In the genomic region with DNA sequence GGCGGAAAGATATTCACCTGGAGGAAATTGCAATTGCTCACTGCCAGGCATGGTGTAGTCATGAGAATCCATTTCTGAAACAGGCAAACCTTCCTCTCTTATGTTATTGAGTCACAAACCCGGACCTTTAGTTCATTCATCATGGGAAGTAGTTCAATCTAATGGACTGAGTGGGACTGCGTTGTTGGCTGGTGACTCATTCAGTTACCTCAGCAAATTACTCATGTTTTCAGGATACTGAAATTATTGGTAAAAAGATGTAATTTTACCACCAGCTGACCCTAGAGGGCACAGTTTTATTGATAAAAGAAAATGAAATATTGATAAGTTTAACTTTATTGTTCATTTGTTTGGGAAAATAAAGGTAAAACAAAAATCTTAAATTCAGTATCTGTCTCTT, we compare ENCODE assay signal across 8 cellular contexts.
A peak's percentile ranks its signal among the peaks of the same experiment; 100 is the strongest.
DNase-seq lines count a peak whose midpoint lies in the region; ATAC-seq and TF ChIP-seq lines count a peak whose summit lies in the region.

No MANE protein-coding gene starts in this region.

- CTCF ChIA-PET in AG04449 (lab: Yijun Ruan, JAX) = interaction anchor here (1.2 kb wide), 1 partner anchor 15 kb away, joined by 4 read pairs; no protein-coding TSS in a partner anchor

- no peak overlapping the region for H3K4me3 ChIP-seq in AG04449 (ENCODE audit: low read depth, low read length)

- no peaks in the 10 kb centered on the region for H3K36me3 Mint-ChIP-seq in osteocyte (ENCODE audit: unreplicated experiment)

- H3K4me3 Mint-ChIP-seq in osteocyte (ENCODE audit: unreplicated experiment) = no peak overlapping the region

- POLR2A ChIA-PET in AG04449 (lab: Yijun Ruan, JAX) = no interaction called here

- no peak overlapping the region for H3K27ac Mint-ChIP-seq in osteocyte (ENCODE audit: unreplicated experiment)

- TF ChIP-seq CTCF in AG04449 (IDR thresholded peaks at IDR 0.05; ENCODE audit: insufficient read depth, low read length, missing control alignments) (no peak), osteocyte (IDR thresholded peaks at IDR 0.05) (no peak)

- peak overlapping the region; percentile 81 for H3K27ac ChIP-seq in epithelial cell of prostate

- ATAC-seq in GM19035 (IDR thresholded peaks at IDR 0.05; ENCODE audit: unreplicated experiment) = peak; percentile 54
- ATAC-seq in HG03565 (IDR thresholded peaks at IDR 0.05; ENCODE audit: unreplicated experiment) = peak; percentile 78
- ATAC-seq in HG03095 (IDR thresholded peaks at IDR 0.05; ENCODE audit: unreplicated experiment) = no peak

- no peaks in the 10 kb centered on the region for H3K4me1 Mint-ChIP-seq in osteocyte (ENCODE audit: unreplicated experiment)

- DNase-seq in AG04449 (ENCODE audit: low read depth, low spot score) (peak; percentile 76), epithelial cell of prostate (ENCODE audit: low read depth, low spot score) (peak; percentile 90), GM19240 (ENCODE audit: insufficient read length, low spot score) (no peak), superior temporal gyrus (ENCODE audit: extremely low spot score) (no peak), osteocyte (ENCODE audit: extremely low spot score, unreplicated experiment) (no peak)

- H3K9me3 Mint-ChIP-seq in osteocyte (ENCODE audit: unreplicated experiment) = peaks cover 35% of the 10 kb centered on the region

- no peaks in the 10 kb centered on the region for H3K27me3 Mint-ChIP-seq in osteocyte (ENCODE audit: unreplicated experiment)

Comparison
In these comparisons a context has a peak if more than half of its experiments do, and no peak if none do; other contexts are left out.
1. DNase-seq: peak in AG04449 (single experiment) and epithelial cell of prostate (single experiment); none in GM19240 (single experiment), superior temporal gyrus (single experiment) and osteocyte (single experiment).